Comparison of ENCODE assay signal across 38 cellular contexts in the genomic region with DNA sequence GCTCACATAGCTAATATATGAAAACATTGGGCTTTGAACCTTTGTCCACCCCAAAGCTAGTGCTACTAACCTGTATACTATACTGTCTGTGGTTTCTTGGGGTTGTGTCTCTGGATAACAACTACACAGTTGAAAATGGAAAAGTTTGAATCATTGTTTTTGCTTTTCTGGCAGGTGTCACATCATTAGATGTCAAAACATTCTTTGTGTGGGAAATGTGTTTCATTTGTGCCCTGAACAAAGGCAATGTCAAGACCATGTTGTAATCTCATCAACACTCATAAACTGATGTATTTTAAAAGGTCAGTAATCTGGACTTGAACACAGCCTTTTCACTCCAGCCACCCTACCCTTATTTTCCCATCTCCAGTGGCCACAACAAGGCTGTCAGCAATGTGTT. TPM values are rescaled to one million over a fixed set of nuclear protein-coding genes. Genes with fewer than 3 reads are reported as not detected.
"Had no signal": no experiment of that assay in that cellular context is flagged by ENCODE, and none has a peak within 500 bp of the region (broad histone marks: within the 10 kb centered on the region; RNA-seq: fewer than 3 reads in every experiment).

No MANE protein-coding gene starts in this region.

- H3K36me3 ChIP-seq: MG63 had no signal

- H3K4me3 ChIP-seq: MG63 had no signal

- DNase-seq: Karpas-422, Kasumi-1, MG63, MM.1S, MV-4-11, NCI-H1048, NCI-H1092, NCI-H1092 treated with DMSO at 0.1 percent for 48 hours, NCI-H1105, NCI-H1105 treated with DMSO at 0.1 percent for 48 hours, NCI-H1417, NCI-H1417 treated with DMSO at 0.1 percent for 48 hours, NCI-H1436, NCI-H1436 treated with DMSO at 0.1 percent for 48 hours, NCI-H146, NCI-H1694, NCI-H1694 treated with DMSO at 0.1 percent for 48 hours, NCI-H187, NCI-H187 treated with DMSO at 0.1 percent for 48 hours, NCI-H1930, NCI-H2029, NCI-H2029 treated with DMSO at 0.1 percent for 48 hours, NCI-H2081, NCI-H2081 treated with DMSO at 0.1 percent for 48 hours, NCI-H2107, NCI-H2171, NCI-H2171 treated with DMSO at 0.1 percent for 48 hours, NCI-H2227 treated with DMSO at 0.1 percent for 48 hours, NCI-H226, NCI-H345, NCI-H446, NCI-H446 treated with DMSO at 0.1 percent for 48 hours, NCI-H510A, NCI-H510A treated with DMSO at 0.1 percent for 48 hours, NCI-H524 had no signal

RNA-seq across cellular contexts. Expression of a gene that starts 16.5 kb away (rescaled TPM):
- total RNA-seq: LHCN-M2, MCF 10A, NCI-H460 had no signal
